In genomic region chr19:5623397-5624153, GRCh38 we compare ENCODE assay signal across 6 cellular contexts. TPM values are rescaled to one million over a fixed set of nuclear protein-coding genes. Genes with fewer than 3 reads are reported as not detected.
A peak's percentile ranks its signal among the peaks of the same experiment; 100 is the strongest.
DNase-seq lines count a peak whose midpoint lies in the region; ATAC-seq and TF ChIP-seq lines count a peak whose summit lies in the region.

No MANE protein-coding gene starts in this region.

- peak in 3 of 4 donors; percentile 17 to 31 (median 19) for ATAC-seq in psoas muscle

- H3K9me3 Mint-ChIP-seq in Caco-2 (ENCODE audit: unreplicated experiment), result no peaks in the 10 kb centered on the region

- H3K27me3 Mint-ChIP-seq in Caco-2 (ENCODE audit: insufficient read depth, unreplicated experiment), result no peaks in the 10 kb centered on the region

- intact Hi-C loops in Caco-2 (cut with micrococcal nuclease; ENCODE audit: unreplicated experiment), result no loop called here
- intact Hi-C loops in dorsolateral prefrontal cortex (cut with DNase I), result loop anchor here (2.0 to 5.0 kb wide), 2 partner anchors 57 to 99 kb away; partner anchors contain the start of genes HSD11B1L (in 2 of the 2), MICOS13 (in 2 of the 2), CATSPERD (in 1 of the 2) and LONP1 (in 1 of the 2)
- intact Hi-C loops in psoas muscle (cut with DNase I), result loop anchor here in 1 of 2 donors (5.0 to 10.0 kb wide), 2 partner anchors 61 to 94 kb away; partner anchors contain the start of genes HSD11B1L and MICOS13

- H3K27me3 ChIP-seq in Caco-2 (replicated peaks; ENCODE audit: control insufficient read depth, insufficient read depth, low read length), result no peaks in the 10 kb centered on the region
- H3K27me3 ChIP-seq in dorsolateral prefrontal cortex, result no peaks in the 10 kb centered on the region
- H3K27me3 ChIP-seq in psoas muscle (ENCODE audit: insufficient read depth in 3 of 3, low read length in 2 of 3), result no peaks in the 10 kb centered on the region

- peak overlapping the region; percentile 99 for H3K4me3 ChIP-seq in Caco-2 (ENCODE audit: low read depth, low read length)
- peak overlapping the region; percentile 77 to 100 (median 98) for H3K4me3 ChIP-seq in dorsolateral prefrontal cortex
- H3K4me3 ChIP-seq in psoas muscle, result peak overlapping the region; percentile 98

- no TSS peak for BruUV-seq in Caco-2 (replicated peaks; lab: Mats Ljungman, UMichigan)

- WGBS in psoas muscle, 3 donors, result 0 to 1% (median 1%) methylated on average over 44 to 55 of the region's 55 CpGs

- H3K9me3 ChIP-seq in Caco-2 (no peaks in the 10 kb centered on the region), psoas muscle (no peaks in the 10 kb centered on the region)

- peak overlapping the region; percentile 100 for H3K27ac Mint-ChIP-seq in Caco-2 (ENCODE audit: unreplicated experiment)

- POLR2A ChIA-PET in Caco-2 (lab: Charles Lee), result interaction anchor here (0.5 to 1.2 kb wide), 6 partner anchors 14 to 1557 kb away, joined by 3 to 9 read pairs (median 4); partner anchors contain the start of gene RPL36

- H3K4me1 ChIP-seq in Caco-2 (0 out of 2 replicates have a peak, but pooled peaks cover 7% of the 10 kb centered on the region), psoas muscle (peaks cover 73% of the 10 kb centered on the region)

- no peak for DNase-seq in Caco-2
- DNase-seq in NAMALWA (ENCODE audit: low spot score), result peak; percentile 36
- DNase-seq in dorsolateral prefrontal cortex, result peak in 1 of 10 donors; percentile 11
- peak in 1 of 2 donors; percentile 39 for DNase-seq in psoas muscle
- no peak for DNase-seq in COLO668 (lab: John Stamatoyannopoulos, UW; ENCODE audit: unreplicated experiment)
- no peak for DNase-seq in EL

- H3K4me3 Mint-ChIP-seq in Caco-2 (ENCODE audit: unreplicated experiment), result peak overlapping the region; percentile 99

- H3K36me3 Mint-ChIP-seq in Caco-2 (ENCODE audit: insufficient read depth, unreplicated experiment), result peaks cover 90% of the 10 kb centered on the region

- TF ChIP-seq CTCF in Caco-2 (IDR thresholded peaks at IDR 0.05; ENCODE audit: insufficient read depth in 1 of 2, low read depth in 1 of 2, low read length in 1 of 2, severe bottlenecking in 1 of 2, unreplicated experiment in 1 of 2) (no peak), dorsolateral prefrontal cortex (IDR thresholded peaks at IDR 0.05 in 54 of 56, conservative IDR thresholded peaks at IDR 0.05 in 2 of 56; ENCODE audit: low read depth in 1 of 56, partially characterized antibody in 56 of 56) (no peak), psoas muscle (IDR thresholded peaks at IDR 0.05) (no peak)

- CTCF ChIA-PET in Caco-2 (lab: Charles Lee), result interaction anchor here (0.6 to 1.3 kb wide), 2 partner anchors 16 to 66 kb away, joined by 3 to 9 read pairs; no protein-coding TSS in a partner anchor

- peaks cover 31% of the 10 kb centered on the region for H3K4me1 Mint-ChIP-seq in Caco-2 (ENCODE audit: low read depth, unreplicated experiment)

- peaks cover 5% of the 10 kb centered on the region for H3K36me3 ChIP-seq in Caco-2 (ENCODE audit: control insufficient read depth, insufficient read depth, low read length)
- peaks cover 3 to 64% of the 10 kb centered on the region in 2 donors for H3K36me3 ChIP-seq in psoas muscle (ENCODE audit: insufficient read depth in 1 of 2, low read depth in 1 of 2)

- peak overlapping the region; percentile 68 to 99 (median 95) for H3K27ac ChIP-seq in dorsolateral prefrontal cortex
- peak overlapping the region; percentile 89 for H3K27ac ChIP-seq in psoas muscle

RNA-seq across cellular contexts. Expression of gene SAFB, which starts 0.7 kb away (rescaled TPM):
- total RNA-seq in Caco-2 (2022) (120 and 132 TPM in 2 replicates), dorsolateral prefrontal cortex (100 to 1,000 TPM; 102 to 184 (median 133) TPM), psoas muscle (10 to 100 TPM; 51.3 to 88.9 (median 65.1) TPM)
- polyA plus RNA-seq in psoas muscle, result 10 to 100 TPM; 53.7 to 83.1 (median 61.0) TPM

RNA-seq across cellular contexts. Expression of gene SAFB2, which starts 1.0 kb away (rescaled TPM):
- total RNA-seq in Caco-2 (2022) (81.3 and 104 TPM in 2 replicates), dorsolateral prefrontal cortex (100 to 1,000 TPM; 117 to 326 (median 190) TPM), psoas muscle (10 to 100 TPM; 30.4 to 52.9 (median 45.6) TPM)
- 10 to 100 TPM; 31.0 to 45.2 (median 31.3) TPM for polyA plus RNA-seq in psoas muscle

RNA-seq across cellular contexts. Expression of gene TINCR, which starts 55.8 kb away (rescaled TPM):
- total RNA-seq in Caco-2 (2022) (3.8 and 4.1 TPM in 2 replicates), dorsolateral prefrontal cortex (10 to 100 TPM in 1 of 120 experiments, 1 to 10 TPM in 118, under 1 TPM in 1; 0.95 to 14.6 (median 4.4) TPM), psoas muscle (under 1 TPM in 3 of 4 donors, not detected in 1; 0.09 to 0.38 (median 0.27) TPM)
- polyA plus RNA-seq in psoas muscle, result under 1 TPM in 2 of 3 donors, not detected in 1; 0.06 to 0.18 TPM

RNA-seq across cellular contexts. Expression of gene MICOS13, which starts 56.7 kb away (rescaled TPM):
- 43.1 and 44.0 TPM in 2 replicates for total RNA-seq in Caco-2 (2022)
- 10 to 100 TPM; 42.0 to 91.5 (median 69.5) TPM for total RNA-seq in dorsolateral prefrontal cortex
- 100 to 1,000 TPM; 103 to 133 (median 119) TPM for total RNA-seq in psoas muscle
- polyA plus RNA-seq in psoas muscle, result 100 to 1,000 TPM; 138 to 245 (median 234) TPM

RNA-seq across cellular contexts. Expression of gene HSD11B1L, which starts 57.3 kb away (rescaled TPM):
- total RNA-seq in Caco-2 (2022) (2.4 and 3.1 TPM in 2 replicates), dorsolateral prefrontal cortex (10 to 100 TPM; 20.4 to 80.3 (median 55.4) TPM), psoas muscle (1 to 10 TPM; 4.5 to 6.2 (median 4.6) TPM)
- 10 to 100 TPM in 2 of 3 donors, 1 to 10 TPM in 1; 4.7 to 15.6 (median 11.7) TPM for polyA plus RNA-seq in psoas muscle
